ENCODE assay signal across 35 cellular contexts in the genomic region with DNA sequence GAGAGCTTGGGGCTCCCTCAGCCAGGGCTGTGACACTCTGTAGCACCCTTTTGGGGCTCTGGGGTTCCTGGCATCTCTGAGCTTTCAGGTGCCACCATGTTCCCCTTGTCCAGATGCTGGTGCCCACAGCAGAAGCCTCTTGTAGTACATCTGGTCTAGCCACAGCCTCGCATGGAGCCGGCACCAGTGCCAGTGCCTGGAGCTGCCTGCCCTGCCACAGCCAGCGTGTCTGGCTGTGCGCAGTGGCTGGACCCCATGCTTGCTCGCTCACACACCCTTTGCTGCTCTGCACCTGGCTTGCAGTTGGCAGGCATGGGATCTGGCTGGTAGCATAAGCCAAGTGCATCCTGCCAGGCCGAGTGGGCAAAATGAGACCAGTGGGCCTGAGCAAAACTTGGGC.
"Had no signal": no experiment of that assay in that cellular context is flagged by ENCODE, and none has a peak within 500 bp of the region (broad histone marks: within the 10 kb centered on the region; RNA-seq: fewer than 3 reads in every experiment).

No MANE protein-coding gene starts in this region.

- H3K27ac ChIP-seq: adrenal gland, ascending aorta, breast epithelium, cardiac muscle cell, coronary artery, dorsolateral prefrontal cortex, esophagus muscularis mucosa, foreskin keratinocyte, gastrocnemius medialis, heart left ventricle had no signal

- ATAC-seq: activated CD4-positive, alpha-beta T cell treated with anti-CD3 and anti-CD28 coated beads for 36 hours; foreskin keratinocyte; gastrocnemius medialis; heart left ventricle had no signal

- H3K27me3 ChIP-seq: adrenal gland, ascending aorta, breast epithelium, cardiac muscle cell, dorsolateral prefrontal cortex, foreskin keratinocyte, gastrocnemius medialis, heart left ventricle had no signal

- H3K4me3 Mint-ChIP-seq: activated CD4-positive, alpha-beta memory T cell treated with anti-CD3 and anti-CD28 coated beads, Interleukin-2, amount 10 ng/mL, durations not matched to agents 7 days and 5 days; activated CD4-positive, alpha-beta T cell treated with anti-CD3 and anti-CD28 coated beads for 36 hours; activated CD4-positive, alpha-beta T cell treated with anti-CD3 and anti-CD28 coated beads, Interleukin-2, amount 10 ng/mL, durations not matched to agents 7 days and 5 days; activated naive CD4-positive, alpha-beta T cell treated with anti-CD3 and anti-CD28 coated beads, Interleukin-2, amount 50 U/mL, for 24 hours; activated naive CD8-positive, alpha-beta T cell treated with anti-CD3 and anti-CD28 coated beads for 36 hours; activated naive CD8-positive, alpha-beta T cell treated with anti-CD3 and anti-CD28 coated beads, Interleukin-2, amount 50 U/mL, for 24 hours; activated T-cell treated with anti-CD3 and anti-CD28 coated beads, Interleukin-2, amount 50 U/mL, for 24 hours; activated T-helper 17 cell treated with anti-CD3 and anti-CD28 coated beads, Interleukin-2, amount 50 U/mL, for 72 hours; brain; dendritic cell treated with granulocyte-macrophage colony-stimulating factor and Interleukin-4, amounts not matched to agents 40 ng/mL and 50 ng/mL, for 4 days had no signal

- H3K9me3 ChIP-seq: adrenal gland, ascending aorta, esophagus muscularis mucosa, gastrocnemius medialis had no signal

- H3K36me3 Mint-ChIP-seq: activated naive CD4-positive, alpha-beta T cell treated with anti-CD3 and anti-CD28 coated beads, Interleukin-2, amount 50 U/mL, for 24 hours; activated naive CD8-positive, alpha-beta T cell treated with anti-CD3 and anti-CD28 coated beads for 36 hours; brain had no signal

- H3K4me3 ChIP-seq: adrenal gland, ascending aorta, breast epithelium, cardiac muscle cell, coronary artery, dorsolateral prefrontal cortex, esophagus muscularis mucosa, gastrocnemius medialis, heart left ventricle had no signal

- H3K36me3 ChIP-seq: adrenal gland, ascending aorta, breast epithelium, cardiac muscle cell, esophagus muscularis mucosa, gastrocnemius medialis, heart left ventricle had no signal

- H3K27me3 Mint-ChIP-seq: activated CD4-positive, alpha-beta memory T cell treated with anti-CD3 and anti-CD28 coated beads, Interleukin-2, amount 10 ng/mL, durations not matched to agents 7 days and 5 days; activated CD4-positive, alpha-beta T cell treated with anti-CD3 and anti-CD28 coated beads for 36 hours; activated CD4-positive, alpha-beta T cell treated with anti-CD3 and anti-CD28 coated beads, Interleukin-2, amount 10 ng/mL, durations not matched to agents 7 days and 5 days; activated naive CD4-positive, alpha-beta T cell treated with anti-CD3 and anti-CD28 coated beads, Interleukin-2, amount 50 U/mL, for 24 hours; activated naive CD8-positive, alpha-beta T cell treated with anti-CD3 and anti-CD28 coated beads for 36 hours; activated naive CD8-positive, alpha-beta T cell treated with anti-CD3 and anti-CD28 coated beads, Interleukin-2, amount 50 U/mL, for 24 hours; activated T-cell treated with anti-CD3 and anti-CD28 coated beads, Interleukin-2, amount 50 U/mL, for 24 hours; activated T-helper 17 cell treated with anti-CD3 and anti-CD28 coated beads, Interleukin-2, amount 50 U/mL, for 72 hours; dendritic cell treated with granulocyte-macrophage colony-stimulating factor and Interleukin-4, amounts not matched to agents 40 ng/mL and 50 ng/mL, for 4 days had no signal

- H3K9me3 Mint-ChIP-seq: activated naive CD4-positive, alpha-beta T cell treated with anti-CD3 and anti-CD28 coated beads, Interleukin-2, amount 50 U/mL, for 24 hours; activated naive CD8-positive, alpha-beta T cell treated with anti-CD3 and anti-CD28 coated beads for 36 hours had no signal

- H3K4me1 Mint-ChIP-seq: activated CD4-positive, alpha-beta memory T cell treated with anti-CD3 and anti-CD28 coated beads, Interleukin-2, amount 10 ng/mL, durations not matched to agents 7 days and 5 days; activated CD4-positive, alpha-beta T cell treated with anti-CD3 and anti-CD28 coated beads for 36 hours; activated CD4-positive, alpha-beta T cell treated with anti-CD3 and anti-CD28 coated beads, Interleukin-2, amount 10 ng/mL, durations not matched to agents 7 days and 5 days; activated naive CD4-positive, alpha-beta T cell treated with anti-CD3 and anti-CD28 coated beads, Interleukin-2, amount 50 U/mL, for 24 hours; activated naive CD8-positive, alpha-beta T cell treated with anti-CD3 and anti-CD28 coated beads for 36 hours; activated naive CD8-positive, alpha-beta T cell treated with anti-CD3 and anti-CD28 coated beads, Interleukin-2, amount 50 U/mL, for 24 hours; activated T-helper 17 cell treated with anti-CD3 and anti-CD28 coated beads, Interleukin-2, amount 50 U/mL, for 72 hours; brain had no signal

- DNase-seq: activated CD4-positive, alpha-beta memory T cell treated with anti-CD3 and anti-CD28 coated beads, Interleukin-2, amount 10 ng/mL, durations not matched to agents 7 days and 5 days; activated CD4-positive, alpha-beta T cell treated with anti-CD3 and anti-CD28 coated beads for 36 hours; activated CD4-positive, alpha-beta T cell treated with anti-CD3 and anti-CD28 coated beads, Interleukin-2, amount 10 ng/mL, durations not matched to agents 7 days and 5 days; activated CD4-positive, alpha-beta T cell treated with anti-CD3 and anti-CD28 coated beads, Interleukin-2, amount 50 U/mL, for 4 hours; activated CD4-positive, CD25-positive, alpha-beta regulatory T cell; activated CD4-positive, CD25-positive, alpha-beta regulatory T cell treated with anti-CD3 and anti-CD28 coated beads, Interleukin-2, amount 50 U/mL, for 72 hours; activated CD8-positive, alpha-beta memory T cell treated with anti-CD3 and anti-CD28 coated beads, Interleukin-2, amount 50 U/mL, for 48 hours; activated effector memory CD4-positive, alpha-beta T cell treated with Interleukin-2 at 50 U/mL for 16 hours; activated gamma-delta T cell treated with Interleukin-2 at 50 U/mL for 16 hours; activated naive CD4-positive, alpha-beta T cell treated with Interleukin-2 at 50 U/mL for 16 hours; activated naive CD8-positive, alpha-beta T cell treated with anti-CD3 and anti-CD28 coated beads for 36 hours; activated naive CD8-positive, alpha-beta T cell treated with anti-CD3 and anti-CD28 coated beads, Interleukin-2, amount 50 U/mL, for 24 hours; activated T-cell treated with anti-CD3 and anti-CD28 coated beads for 4 hours; activated T-cell treated with anti-CD3 and anti-CD28 coated beads, Interleukin-2, amount 50 U/mL, for 24 hours; adrenal gland; amygdala; central memory CD4-positive, alpha-beta T cell; cerebellar nuclear complex; dorsolateral prefrontal cortex; effector memory CD4-positive, alpha-beta T cell; erythroblast; foreskin keratinocyte; gastrocnemius medialis; glutamatergic neuron; T-helper 2 cell had no signal

- H3K4me1 ChIP-seq: adrenal gland, ascending aorta, breast epithelium, esophagus muscularis mucosa, foreskin keratinocyte, gastrocnemius medialis, heart left ventricle had no signal

- H3K27ac Mint-ChIP-seq: activated CD4-positive, alpha-beta memory T cell treated with anti-CD3 and anti-CD28 coated beads, Interleukin-2, amount 10 ng/mL, durations not matched to agents 7 days and 5 days; activated CD4-positive, alpha-beta T cell treated with anti-CD3 and anti-CD28 coated beads for 36 hours; activated CD4-positive, alpha-beta T cell treated with anti-CD3 and anti-CD28 coated beads, Interleukin-2, amount 10 ng/mL, durations not matched to agents 7 days and 5 days; activated naive CD4-positive, alpha-beta T cell treated with anti-CD3 and anti-CD28 coated beads, Interleukin-2, amount 50 U/mL, for 24 hours; activated naive CD8-positive, alpha-beta T cell treated with anti-CD3 and anti-CD28 coated beads for 36 hours; activated naive CD8-positive, alpha-beta T cell treated with anti-CD3 and anti-CD28 coated beads, Interleukin-2, amount 50 U/mL, for 24 hours; activated T-cell treated with anti-CD3 and anti-CD28 coated beads, Interleukin-2, amount 50 U/mL, for 24 hours; activated T-helper 17 cell treated with anti-CD3 and anti-CD28 coated beads, Interleukin-2, amount 50 U/mL, for 72 hours; brain; dendritic cell treated with granulocyte-macrophage colony-stimulating factor and Interleukin-4, amounts not matched to agents 40 ng/mL and 50 ng/mL, for 4 days had no signal
